Comparison of ENCODE assay signal across 34 cellular contexts in genomic region chr3:185572183-185572582, GRCh38. TPM values are rescaled to one million over a fixed set of nuclear protein-coding genes. Genes with fewer than 3 reads are reported as not detected.
"Had no signal": no experiment of that assay in that cellular context is flagged by ENCODE, and none has a peak within 500 bp of the region (broad histone marks: within the 10 kb centered on the region; RNA-seq: fewer than 3 reads in every experiment).

No MANE protein-coding gene starts in this region.

- H3K4me3 ChIP-seq: coronary artery, MG63 had no signal

- DNase-seq: activated B cell treated with CpG ODN at 0.5 μM for 24 hours; activated CD4-positive, alpha-beta memory T cell treated with anti-CD3 and anti-CD28 coated beads for 36 hours; activated CD4-positive, alpha-beta T cell treated with anti-CD3 and anti-CD28 coated beads for 4 hours; activated CD4-positive, alpha-beta T cell treated with anti-CD3 and anti-CD28 coated beads, Interleukin-2, amount 50 U/mL, for 1 hour; activated CD4-positive, CD25-positive, alpha-beta regulatory T cell treated with anti-CD3 and anti-CD28 coated beads, Interleukin-2, amount 50 U/mL, for 72 hours; activated CD8-positive, alpha-beta memory T cell treated with anti-CD3 and anti-CD28 coated beads, Interleukin-2, amount 50 U/mL, for 4 hours; activated gamma-delta T cell treated with Interleukin-2 at 50 U/mL for 16 hours; activated naive CD4-positive, alpha-beta T cell treated with anti-CD3 and anti-CD28 coated beads for 36 hours; activated T-cell treated with anti-CD3 and anti-CD28 coated beads for 4 hours; activated T-cell treated with anti-CD3 and anti-CD28 coated beads, Interleukin-2, amount 50 U/mL, for 4 hours; amniotic stem cell; aorta; brain microvascular endothelial cell; Karpas-422; MG63; NCI-H1048; NCI-H1105 treated with DMSO at 0.1 percent for 48 hours; NCI-H1436; NCI-H1694; NCI-H1930; NCI-H2081 treated with DMSO at 0.1 percent for 48 hours; NCI-H226; NCI-H446 treated with DMSO at 0.1 percent for 48 hours; NCI-H69; Right ventricle myocardium superior; SW 1271; T-helper 1 cell; T-helper 2 cell; T-helper 9 cell had no signal

- H3K9me3 Mint-ChIP-seq: activated T-cell treated with anti-CD3 and anti-CD28 coated beads, Interleukin-2, amount 50 U/mL, for 4 hours had no signal

- H3K36me3 ChIP-seq: brain microvascular endothelial cell, MG63 had no signal

- H3K27ac Mint-ChIP-seq: activated B cell treated with CpG ODN at 0.5 μM for 24 hours; activated CD4-positive, alpha-beta memory T cell treated with anti-CD3 and anti-CD28 coated beads for 36 hours; activated naive CD4-positive, alpha-beta T cell treated with anti-CD3 and anti-CD28 coated beads for 36 hours; activated naive CD8-positive, alpha-beta T cell; activated T-helper 1 cell treated with anti-CD3 and anti-CD28 coated beads, Interleukin-12 subunit alpha, Interleukin-12 subunit beta, Interleukin-2, Interleukin-4 antibody, amounts not matched to agents 30 ng/mL and 10 ng/mL and 1 ng/mL, durations not matched to agents 14 hours and 24 hours and 36 hours had no signal

- H3K27me3 ChIP-seq: brain microvascular endothelial cell, MG63 had no signal

- H3K27ac ChIP-seq: brain microvascular endothelial cell, coronary artery, VCaP had no signal

- H3K36me3 Mint-ChIP-seq: activated CD4-positive, alpha-beta memory T cell treated with anti-CD3 and anti-CD28 coated beads for 36 hours had no signal

- ATAC-seq: activated T-cell treated with anti-CD3 and anti-CD28 coated beads, Interleukin-2, amount 50 U/mL, for 4 hours had no signal

RNA-seq across cellular contexts. Expression of gene LIPH, which starts 19.8 kb away (rescaled TPM):
- total RNA-seq: activated B cell treated with CpG ODN at 0.5 μM for 24 hours; activated CD4-positive, alpha-beta memory T cell treated with anti-CD3 and anti-CD28 coated beads for 36 hours; activated naive CD4-positive, alpha-beta T cell treated with anti-CD3 and anti-CD28 coated beads for 36 hours; activated T-helper 1 cell treated with anti-CD3 and anti-CD28 coated beads, Interleukin-12 subunit alpha, Interleukin-12 subunit beta, Interleukin-2, Interleukin-4 antibody, amounts not matched to agents 30 ng/mL and 10 ng/mL and 1 ng/mL, durations not matched to agents 14 hours and 24 hours and 36 hours; OCI-LY7 had no signal
